In genomic region chr11:44750440-44751005, GRCh38 we compare ENCODE assay signal across 12 cellular contexts. TPM values are rescaled to one million over a fixed set of nuclear protein-coding genes. Genes with fewer than 3 reads are reported as not detected.
"Had no signal": no experiment of that assay in that cellular context is flagged by ENCODE, and none has a peak within 500 bp of the region (broad histone marks: within the 10 kb centered on the region; RNA-seq: fewer than 3 reads in every experiment).

No MANE protein-coding gene starts in this region.

- H3K27me3 ChIP-seq: ascending aorta, upper lobe of left lung had no signal

- DNase-seq: activated CD4-positive, alpha-beta T cell treated with anti-CD3 and anti-CD28 coated beads, Interleukin-2, amount 50 U/mL, for 1 hour; activated naive CD4-positive, alpha-beta T cell treated with Interleukin-2 at 50 U/mL for 16 hours; activated naive CD8-positive, alpha-beta T cell treated with anti-CD3 and anti-CD28 coated beads, Interleukin-2, amount 50 U/mL, for 24 hours; midbrain; upper lobe of left lung had no signal

- H3K36me3 ChIP-seq: ascending aorta, neural progenitor cell, upper lobe of left lung had no signal

- H3K4me2 ChIP-seq: neural progenitor cell had no signal

- H3K4me3 ChIP-seq: ascending aorta, dorsolateral prefrontal cortex, lung, neural progenitor cell, upper lobe of left lung had no signal

- ATAC-seq: activated CD4-positive, CD25-positive, alpha-beta regulatory T cell treated with anti-CD3 and anti-CD28 coated beads, Interleukin-2, amount 50 U/mL, for 24 hours; activated naive CD8-positive, alpha-beta T cell treated with anti-CD3 and anti-CD28 coated beads, Interleukin-2, amount 50 U/mL, for 24 hours; stimulated activated memory B cell treated with anti-CD40 and anti-IgM and Interleukin-4, amounts not matched to agents 10 μg/mL and 1 μg/mL and 100 μg/mL, for 72 hours had no signal

- H2AFZ ChIP-seq: neural progenitor cell had no signal

- H3K9me3 ChIP-seq: ascending aorta, upper lobe of left lung had no signal

- H3K9ac ChIP-seq: neural progenitor cell had no signal

- H3K27ac ChIP-seq: neural progenitor cell had no signal

RNA-seq across cellular contexts. Expression of gene TSPAN18, which starts 23.8 kb away (rescaled TPM):
- total RNA-seq: bronchial epithelial cell had no signal
